Comparison of ENCODE assay signal across 12 cellular contexts in the genomic region with DNA sequence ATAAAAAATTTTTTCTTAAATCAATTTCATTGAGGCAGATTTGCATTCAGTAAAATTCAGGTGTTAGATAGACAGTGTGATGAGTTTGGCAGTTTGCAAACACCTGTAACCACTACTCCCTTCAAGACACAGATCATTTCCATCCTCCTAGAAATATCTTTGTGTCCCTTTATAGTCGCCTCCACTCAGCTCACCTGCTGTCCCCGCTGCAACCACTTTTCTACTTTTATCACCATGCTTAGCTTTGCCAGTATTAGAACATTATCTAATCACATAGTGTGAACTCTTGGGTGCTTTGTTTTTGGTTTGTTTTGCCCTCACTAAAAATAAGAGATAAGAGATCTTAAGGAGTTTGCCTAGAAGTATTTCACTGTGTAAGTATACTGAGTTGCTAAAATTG.
DNase-seq lines count a peak whose midpoint lies in the region; ATAC-seq and TF ChIP-seq lines count a peak whose summit lies in the region.
"Had no signal": no experiment of that assay in that cellular context is flagged by ENCODE, and none has a peak within 500 bp of the region (broad histone marks: within the 10 kb centered on the region; RNA-seq: fewer than 3 reads in every experiment).

No MANE protein-coding gene starts in this region.

- no peak for ATAC-seq in activated T-helper 17 cell treated with anti-CD3 and anti-CD28 coated beads, Interleukin-2, amount 50 U/mL, for 72 hours (replicated peaks)
- ATAC-seq in naive B cell (ENCODE audit: low read depth in 2 of 2) (no peak), GM19324 (IDR thresholded peaks at IDR 0.05; ENCODE audit: low FRiP score, unreplicated experiment) (no peak)
- ATAC-seq: CD8-positive, alpha-beta T cell had no signal

- H4K20me1 ChIP-seq in Karpas-422 (ENCODE audit: insufficient read depth, low read depth, low read length), result no peaks in the 10 kb centered on the region
- no peaks in the 10 kb centered on the region for H4K20me1 ChIP-seq in hepatocyte (ENCODE audit: insufficient read depth, poor library complexity, severe bottlenecking)

- H3K36me3 Mint-ChIP-seq in activated T-helper 17 cell treated with anti-CD3 and anti-CD28 coated beads, Interleukin-2, amount 50 U/mL, for 72 hours (ENCODE audit: low read depth), result peaks cover 78% of the 10 kb centered on the region
- H3K36me3 Mint-ChIP-seq in naive B cell, result peaks cover 22 to 46% of the 10 kb centered on the region in 2 donors

- no peak overlapping the region for H3K4me3 Mint-ChIP-seq in activated T-helper 17 cell treated with anti-CD3 and anti-CD28 coated beads, Interleukin-2, amount 50 U/mL, for 72 hours
- H3K4me3 Mint-ChIP-seq in naive B cell, result no peak overlapping the region
- H3K4me3 Mint-ChIP-seq: CD8-positive, alpha-beta T cell had no signal

- H3K4me1 Mint-ChIP-seq in activated T-helper 17 cell treated with anti-CD3 and anti-CD28 coated beads, Interleukin-2, amount 50 U/mL, for 72 hours, result no peaks in the 10 kb centered on the region
- peaks cover 12 to 23% (median 19%) of the 10 kb centered on the region in 3 donors for H3K4me1 Mint-ChIP-seq in naive B cell

- H3K9me3 Mint-ChIP-seq in activated T-helper 17 cell treated with anti-CD3 and anti-CD28 coated beads, Interleukin-2, amount 50 U/mL, for 72 hours, result no peaks in the 10 kb centered on the region
- H3K9me3 Mint-ChIP-seq in naive B cell, result peaks cover 0 to 6% (median 5%) of the 10 kb centered on the region in 7 donors
- H3K9me3 Mint-ChIP-seq: CD8-positive, alpha-beta T cell had no signal

- no peaks in the 10 kb centered on the region for H3K27me3 Mint-ChIP-seq in activated T-helper 17 cell treated with anti-CD3 and anti-CD28 coated beads, Interleukin-2, amount 50 U/mL, for 72 hours
- no peaks in the 10 kb centered on the region for H3K27me3 Mint-ChIP-seq in naive B cell

- no peak overlapping the region for H3K9ac ChIP-seq in Karpas-422 (ENCODE audit: low read length)
- H3K9ac ChIP-seq: GM23248 had no signal

- no peaks in the 10 kb centered on the region for H3K79me2 ChIP-seq in Karpas-422 (ENCODE audit: low read length)
- H3K79me2 ChIP-seq in hepatocyte, result no peaks in the 10 kb centered on the region

- no peak for TF ChIP-seq CTCF in hepatocyte (IDR thresholded peaks at IDR 0.05; ENCODE audit: poor library complexity)

- no peaks in the 10 kb centered on the region for H3K9me2 ChIP-seq in Karpas-422 (replicated peaks; ENCODE audit: insufficient read depth, low read length)
- no peaks in the 10 kb centered on the region for H3K9me2 ChIP-seq in hepatocyte (replicated peaks; ENCODE audit: insufficient read depth)

- no peaks in the 10 kb centered on the region for H3K36me3 ChIP-seq in Karpas-422 (ENCODE audit: insufficient read depth, low read length)
- H3K36me3 ChIP-seq in hepatocyte (replicated peaks; ENCODE audit: insufficient read depth, low read depth), result no peaks in the 10 kb centered on the region

- 77% methylated on average over 2 of the region's 2 CpGs for WGBS in hepatocyte (ENCODE audit: low lambda C conversion rate, missing lambda C conversion rate)

- H3K27me3 ChIP-seq in Karpas-422 (ENCODE audit: low read length) (no peaks in the 10 kb centered on the region), hepatocyte (no peaks in the 10 kb centered on the region)
- H3K27me3 ChIP-seq: BE2C had no signal

- H3K4me1 ChIP-seq in Karpas-422 (ENCODE audit: low read length) (peaks cover 24% of the 10 kb centered on the region), hepatocyte (ENCODE audit: insufficient read depth) (peaks cover 15% of the 10 kb centered on the region)
- H3K4me1 ChIP-seq: BE2C had no signal

- H3K27ac Mint-ChIP-seq in activated T-helper 17 cell treated with anti-CD3 and anti-CD28 coated beads, Interleukin-2, amount 50 U/mL, for 72 hours, result peak overlapping the region; percentile 47
- peak overlapping the region in 5 of 6 donors; percentile 17 to 94 (median 48) for H3K27ac Mint-ChIP-seq in naive B cell
- H3K27ac Mint-ChIP-seq: CD8-positive, alpha-beta T cell had no signal

- H3K4me2 ChIP-seq in Karpas-422 (ENCODE audit: low read depth, low read length, poor library complexity, severe bottlenecking), result peak overlapping the region; percentile 7
- no peak overlapping the region for H3K4me2 ChIP-seq in hepatocyte

- DNase-seq in Karpas-422, result no peak
- no peak for DNase-seq in hepatocyte (ENCODE audit: low spot score)
- DNase-seq in naive B cell, result no peak
- DNase-seq in Ammon's horn (ENCODE audit: low spot score), result no peak
- no peak for DNase-seq in NCI-H2196 treated with DMSO at 0.1 percent for 48 hours (lab: John Stamatoyannopoulos, UW; ENCODE audit: unreplicated experiment)
- DNase-seq: BE2C; CD8-positive, alpha-beta T cell; GM23248; IMR-90 had no signal

- H3K4me3 ChIP-seq in Karpas-422 (ENCODE audit: low read length), result no peak overlapping the region
- no peak overlapping the region for H3K4me3 ChIP-seq in hepatocyte
- H3K4me3 ChIP-seq: GM23248 had no signal

- H3K9me3 ChIP-seq in Karpas-422 (ENCODE audit: low read length) (no peaks in the 10 kb centered on the region), hepatocyte (ENCODE audit: low read depth) (no peaks in the 10 kb centered on the region)
- H3K9me3 ChIP-seq: BE2C had no signal

- H2AFZ ChIP-seq in Karpas-422 (ENCODE audit: low read length) (no peak overlapping the region), hepatocyte (no peak overlapping the region)
- H2AFZ ChIP-seq: GM23248 had no signal

- H3K27ac ChIP-seq in Karpas-422 (ENCODE audit: low read length), result peak overlapping the region; percentile 33
- peak overlapping the region; percentile 3 for H3K27ac ChIP-seq in hepatocyte
- H3K27ac ChIP-seq: C4-2B, GM23248 had no signal
